Comparison of ENCODE assay signal across 19 cellular contexts in genomic region chr10:58399410-58399809, GRCh38. TPM values are rescaled to one million over a fixed set of nuclear protein-coding genes. Genes with fewer than 3 reads are reported as not detected.
DNase-seq lines count a peak whose midpoint lies in the region; ATAC-seq and TF ChIP-seq lines count a peak whose summit lies in the region.
"Had no signal": no experiment of that assay in that cellular context is flagged by ENCODE, and none has a peak within 500 bp of the region (broad histone marks: within the 10 kb centered on the region; RNA-seq: fewer than 3 reads in every experiment).

No MANE protein-coding gene starts in this region.

- peaks cover 0 to 57% (median 38%) of the 10 kb centered on the region in 9 donors for H3K36me3 ChIP-seq in heart left ventricle
- H3K36me3 ChIP-seq: prostate gland had no signal

- TF ChIP-seq CTCF in heart left ventricle (IDR thresholded peaks at IDR 0.05), result no peak

- DNase-seq in ELR (ENCODE audit: low read depth) (peak; percentile 76), NCI-H226 (peak; percentile 4), epithelial cell of prostate (ENCODE audit: low read depth, low spot score) (no peak), renal cortical epithelial cell (ENCODE audit: low read depth) (peak; percentile 35), heart left ventricle (no peak), HUDEP-2 (lab: John Stamatoyannopoulos, UW; ENCODE audit: unreplicated experiment in 76 of 76) (no peak)
- DNase-seq: activated effector memory CD4-positive, alpha-beta T cell treated with anti-CD3 and anti-CD28 coated beads, Interleukin-2, amount 50 U/mL, for 16 hours; COR-L47; DMS79 treated with DMSO at 0.1 percent for 48 hours; glutamatergic neuron; NCI-H1436 treated with DMSO at 0.1 percent for 48 hours; small intestine; stimulated activated naive CD4-positive, alpha-beta T cell treated with Interleukin-2 at 50 U/mL for 16 hours had no signal

- ATAC-seq in heart left ventricle (no peak), GM18873 (IDR thresholded peaks at IDR 0.05; ENCODE audit: low FRiP score, unreplicated experiment) (no peak)

- TF ChIP-seq POLR2A in heart left ventricle (IDR thresholded peaks at IDR 0.05), result no peak

- H3K27me3 ChIP-seq in heart left ventricle, result no peaks in the 10 kb centered on the region
- H3K27me3 ChIP-seq: cardiac muscle cell, SJSA1, tibial nerve had no signal

- H3K4me3 ChIP-seq in heart left ventricle, result no peak overlapping the region
- H3K4me3 ChIP-seq: cardiac muscle cell, prostate gland, SJSA1, tibial nerve had no signal

- no peaks in the 10 kb centered on the region for H3K4me1 ChIP-seq in heart left ventricle
- H3K4me1 ChIP-seq: prostate gland, SJSA1, tibial nerve had no signal

- H3K27ac ChIP-seq in epithelial cell of prostate (peak overlapping the region; percentile 3), heart left ventricle (no peak overlapping the region)
- H3K27ac ChIP-seq: cardiac muscle cell, prostate gland, SJSA1, tibial nerve, VCaP had no signal

- no peaks in the 10 kb centered on the region for H3K9me3 ChIP-seq in heart left ventricle
- H3K9me3 ChIP-seq: prostate gland, SJSA1, tibial nerve had no signal

- intact Hi-C loops in heart left ventricle (cut with DNase I), result loop anchor here in 1 of 10 donors (10.0 kb wide), 1 partner anchor 225 kb away; no protein-coding TSS in a partner anchor

- WGBS in heart left ventricle, 4 donors, result 90 to 95% (median 94%) methylated on average over 4 of the region's 4 CpGs

RNA-seq across cellular contexts. Expression of gene TFAM, which starts 14.2 kb away (rescaled TPM):
- total RNA-seq in renal cortical epithelial cell, result 33.3 and 41.0 TPM in 2 replicates
- 10 to 100 TPM; 13.0 to 33.8 (median 21.2) TPM for total RNA-seq in heart left ventricle
- polyA plus RNA-seq in heart left ventricle, result 10 to 100 TPM in 1 of 2 donors, 1 to 10 TPM in 1; 4.6 to 18.8 TPM

Comparison
In these comparisons a context has a peak if more than half of its experiments do, and no peak if none do; other contexts are left out.
1. DNase-seq: peak in ELR (single experiment), NCI-H226 (single experiment) and renal cortical epithelial cell (single experiment); none in epithelial cell of prostate (single experiment), heart left ventricle (0 of 5) and HUDEP-2 (0 of 76).